ENCODE assay signal across 1 cellular context in the genomic region with DNA sequence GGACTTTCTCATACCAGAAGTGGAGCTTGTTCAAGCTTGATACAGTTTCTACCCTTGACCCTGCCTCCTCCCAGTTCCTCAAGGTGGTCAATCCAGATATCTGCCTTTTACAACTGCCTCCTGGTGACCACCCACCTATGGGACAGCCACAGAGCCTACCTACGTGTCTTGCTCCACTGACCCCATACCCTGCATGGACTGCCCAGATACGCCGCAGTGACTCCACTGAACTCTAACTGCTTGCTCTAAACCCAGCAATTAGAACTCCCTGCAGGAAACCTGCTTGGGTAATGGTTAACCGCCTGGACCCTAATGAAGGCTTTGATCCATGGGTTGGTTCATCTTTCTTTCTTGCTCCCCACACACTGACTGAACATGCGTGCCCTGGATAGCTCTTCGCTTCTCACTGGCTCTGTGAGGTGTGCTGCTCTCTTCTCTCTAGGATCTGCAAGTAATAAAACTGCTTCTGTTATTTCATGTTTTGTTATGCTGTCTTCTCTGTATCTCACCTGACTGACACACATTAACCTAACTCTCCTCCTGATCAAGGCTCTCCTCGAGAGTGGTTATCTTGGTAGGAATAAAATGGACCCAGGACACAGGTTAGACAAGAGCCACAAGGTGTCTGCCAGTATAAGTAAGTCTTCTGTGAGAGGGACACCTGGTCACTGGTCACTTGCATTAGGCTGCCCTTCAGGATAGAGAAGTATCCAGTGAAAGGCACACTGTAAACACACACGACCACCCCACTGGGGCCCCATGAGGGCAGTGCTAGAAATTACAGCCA.
TF ChIP-seq lines count a peak whose summit lies in the region.

No MANE protein-coding gene starts in this region.

TF ChIP-seq in HepG2, 621 proteins besides CTCF, POLR2A, EP300 and RAD21 (continued from another document and continues in another):
- TF ChIP-seq, protein P1, sequence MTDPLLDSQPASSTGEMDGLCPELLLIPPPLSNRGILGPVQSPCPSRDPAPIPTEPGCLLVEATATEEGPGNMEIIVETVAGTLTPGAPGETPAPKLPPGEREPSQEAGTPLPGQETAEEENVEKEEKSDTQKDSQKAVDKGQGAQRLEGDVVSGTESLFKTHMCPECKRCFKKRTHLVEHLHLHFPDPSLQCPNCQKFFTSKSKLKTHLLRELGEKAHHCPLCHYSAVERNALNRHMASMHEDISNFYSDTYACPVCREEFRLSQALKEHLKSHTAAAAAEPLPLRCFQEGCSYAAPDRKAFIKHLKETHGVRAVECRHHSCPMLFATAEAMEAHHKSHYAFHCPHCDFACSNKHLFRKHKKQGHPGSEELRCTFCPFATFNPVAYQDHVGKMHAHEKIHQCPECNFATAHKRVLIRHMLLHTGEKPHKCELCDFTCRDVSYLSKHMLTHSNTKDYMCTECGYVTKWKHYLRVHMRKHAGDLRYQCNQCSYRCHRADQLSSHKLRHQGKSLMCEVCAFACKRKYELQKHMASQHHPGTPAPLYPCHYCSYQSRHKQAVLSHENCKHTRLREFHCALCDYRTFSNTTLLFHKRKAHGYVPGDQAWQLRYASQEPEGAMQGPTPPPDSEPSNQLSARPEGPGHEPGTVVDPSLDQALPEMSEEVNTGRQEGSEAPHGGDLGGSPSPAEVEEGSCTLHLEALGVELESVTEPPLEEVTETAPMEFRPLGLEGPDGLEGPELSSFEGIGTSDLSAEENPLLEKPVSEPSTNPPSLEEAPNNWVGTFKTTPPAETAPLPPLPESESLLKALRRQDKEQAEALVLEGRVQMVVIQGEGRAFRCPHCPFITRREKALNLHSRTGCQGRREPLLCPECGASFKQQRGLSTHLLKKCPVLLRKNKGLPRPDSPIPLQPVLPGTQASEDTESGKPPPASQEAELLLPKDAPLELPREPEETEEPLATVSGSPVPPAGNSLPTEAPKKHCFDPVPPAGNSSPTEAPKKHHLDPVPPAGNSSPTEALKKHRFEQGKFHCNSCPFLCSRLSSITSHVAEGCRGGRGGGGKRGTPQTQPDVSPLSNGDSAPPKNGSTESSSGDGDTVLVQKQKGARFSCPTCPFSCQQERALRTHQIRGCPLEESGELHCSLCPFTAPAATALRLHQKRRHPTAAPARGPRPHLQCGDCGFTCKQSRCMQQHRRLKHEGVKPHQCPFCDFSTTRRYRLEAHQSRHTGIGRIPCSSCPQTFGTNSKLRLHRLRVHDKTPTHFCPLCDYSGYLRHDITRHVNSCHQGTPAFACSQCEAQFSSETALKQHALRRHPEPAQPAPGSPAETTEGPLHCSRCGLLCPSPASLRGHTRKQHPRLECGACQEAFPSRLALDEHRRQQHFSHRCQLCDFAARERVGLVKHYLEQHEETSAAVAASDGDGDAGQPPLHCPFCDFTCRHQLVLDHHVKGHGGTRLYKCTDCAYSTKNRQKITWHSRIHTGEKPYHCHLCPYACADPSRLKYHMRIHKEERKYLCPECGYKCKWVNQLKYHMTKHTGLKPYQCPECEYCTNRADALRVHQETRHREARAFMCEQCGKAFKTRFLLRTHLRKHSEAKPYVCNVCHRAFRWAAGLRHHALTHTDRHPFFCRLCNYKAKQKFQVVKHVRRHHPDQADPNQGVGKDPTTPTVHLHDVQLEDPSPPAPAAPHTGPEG (CRISPR knock-in tag; IDR thresholded peaks at IDR 0.05), result no peak
- TF ChIP-seq RCOR2 (CRISPR knock-in tag; IDR thresholded peaks at IDR 0.05) (peak; percentile 79; the same call in 1 of the 2 replicates), GFI1 (CRISPR knock-in tag; IDR thresholded peaks at IDR 0.05; ENCODE audit: borderline replicate concordance) (0 out of 2 replicates have a peak, but pooled peaks have one; percentile 80), SYNCRIP (IDR thresholded peaks at IDR 0.05; ENCODE audit: insufficient read depth, low read depth, low read length) (no peak), GPN1 (CRISPR knock-in tag; IDR thresholded peaks at IDR 0.05; ENCODE audit: borderline replicate concordance) (no peak), SP140L (CRISPR knock-in tag; IDR thresholded peaks at IDR 0.05; ENCODE audit: borderline replicate concordance) (peak; percentile 27; the same call in 1 of the 2 replicates), ZNF260 (CRISPR knock-in tag; IDR thresholded peaks at IDR 0.05; ENCODE audit: borderline replicate concordance, low read depth) (no peak), ZNF24 (IDR thresholded peaks at IDR 0.05) (no peak), SRSF1 (optimal IDR thresholded peaks at IDR 0.05; ENCODE audit: low read depth, low read length) (no peak), AGO1 (IDR thresholded peaks at IDR 0.05; ENCODE audit: low read depth, low read length, poor library complexity, severe bottlenecking) (no peak), GABPA (IDR thresholded peaks at IDR 0.05; ENCODE audit: low read depth, low read length) (no peak), GABPA (CRISPR knock-in tag; IDR thresholded peaks at IDR 0.05; ENCODE audit: low read depth) (no peak), KMT2A (CRISPR knock-in tag; IDR thresholded peaks at IDR 0.05) (peak; percentile 94), ZNF160 (CRISPR knock-in tag; IDR thresholded peaks at IDR 0.05) (0 out of 2 replicates have a peak, but pooled peaks have one; percentile 32), ZNF572 (CRISPR knock-in tag; IDR thresholded peaks at IDR 0.05) (no peak), ZNF713 (CRISPR knock-in tag; IDR thresholded peaks at IDR 0.05) (peak; percentile 85; the same call in 1 of the 2 replicates), HDAC2 (CRISPR knock-in tag; IDR thresholded peaks at IDR 0.05) (peak; percentile 92), PHF8 (CRISPR knock-in tag; IDR thresholded peaks at IDR 0.05) (peak; percentile 24; the same call in 1 of the 2 replicates), CEBPG (CRISPR knock-in tag; IDR thresholded peaks at IDR 0.05) (peak; percentile 87), RFX1 (IDR thresholded peaks at IDR 0.05) (no peak), ZFP36L2 (CRISPR knock-in tag; IDR thresholded peaks at IDR 0.05) (no peak), HNF4G (IDR thresholded peaks at IDR 0.05; ENCODE audit: borderline replicate concordance, low read depth, low read length) (no peak; the same call in 1 of the 2 replicates), HNF4G (CRISPR knock-in tag; IDR thresholded peaks at IDR 0.05; ENCODE audit: borderline replicate concordance, low read depth) (0 out of 2 replicates have a peak, but pooled peaks have one; percentile 39), HOXA3 (CRISPR knock-in tag; IDR thresholded peaks at IDR 0.05) (peak; percentile 78), TARDBP (CRISPR knock-in tag; IDR thresholded peaks at IDR 0.05) (peak; percentile 69), ADNP (CRISPR knock-in tag; IDR thresholded peaks at IDR 0.05) (no peak), ZNF496 (CRISPR knock-in tag; IDR thresholded peaks at IDR 0.05; ENCODE audit: insufficient replicate concordance) (no peak), ZFYVE20 (CRISPR knock-in tag; IDR thresholded peaks at IDR 0.05; ENCODE audit: borderline replicate concordance, low read depth) (no peak), KDM1A (CRISPR knock-in tag; IDR thresholded peaks at IDR 0.05) (no peak)
- TF ChIP-seq, protein P2, sequence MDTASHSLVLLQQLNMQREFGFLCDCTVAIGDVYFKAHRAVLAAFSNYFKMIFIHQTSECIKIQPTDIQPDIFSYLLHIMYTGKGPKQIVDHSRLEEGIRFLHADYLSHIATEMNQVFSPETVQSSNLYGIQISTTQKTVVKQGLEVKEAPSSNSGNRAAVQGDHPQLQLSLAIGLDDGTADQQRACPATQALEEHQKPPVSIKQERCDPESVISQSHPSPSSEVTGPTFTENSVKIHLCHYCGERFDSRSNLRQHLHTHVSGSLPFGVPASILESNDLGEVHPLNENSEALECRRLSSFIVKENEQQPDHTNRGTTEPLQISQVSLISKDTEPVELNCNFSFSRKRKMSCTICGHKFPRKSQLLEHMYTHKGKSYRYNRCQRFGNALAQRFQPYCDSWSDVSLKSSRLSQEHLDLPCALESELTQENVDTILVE (CRISPR knock-in tag; IDR thresholded peaks at IDR 0.05), result peak; percentile 12; the same call in 1 of the 2 replicates
- TF ChIP-seq, protein P3, sequence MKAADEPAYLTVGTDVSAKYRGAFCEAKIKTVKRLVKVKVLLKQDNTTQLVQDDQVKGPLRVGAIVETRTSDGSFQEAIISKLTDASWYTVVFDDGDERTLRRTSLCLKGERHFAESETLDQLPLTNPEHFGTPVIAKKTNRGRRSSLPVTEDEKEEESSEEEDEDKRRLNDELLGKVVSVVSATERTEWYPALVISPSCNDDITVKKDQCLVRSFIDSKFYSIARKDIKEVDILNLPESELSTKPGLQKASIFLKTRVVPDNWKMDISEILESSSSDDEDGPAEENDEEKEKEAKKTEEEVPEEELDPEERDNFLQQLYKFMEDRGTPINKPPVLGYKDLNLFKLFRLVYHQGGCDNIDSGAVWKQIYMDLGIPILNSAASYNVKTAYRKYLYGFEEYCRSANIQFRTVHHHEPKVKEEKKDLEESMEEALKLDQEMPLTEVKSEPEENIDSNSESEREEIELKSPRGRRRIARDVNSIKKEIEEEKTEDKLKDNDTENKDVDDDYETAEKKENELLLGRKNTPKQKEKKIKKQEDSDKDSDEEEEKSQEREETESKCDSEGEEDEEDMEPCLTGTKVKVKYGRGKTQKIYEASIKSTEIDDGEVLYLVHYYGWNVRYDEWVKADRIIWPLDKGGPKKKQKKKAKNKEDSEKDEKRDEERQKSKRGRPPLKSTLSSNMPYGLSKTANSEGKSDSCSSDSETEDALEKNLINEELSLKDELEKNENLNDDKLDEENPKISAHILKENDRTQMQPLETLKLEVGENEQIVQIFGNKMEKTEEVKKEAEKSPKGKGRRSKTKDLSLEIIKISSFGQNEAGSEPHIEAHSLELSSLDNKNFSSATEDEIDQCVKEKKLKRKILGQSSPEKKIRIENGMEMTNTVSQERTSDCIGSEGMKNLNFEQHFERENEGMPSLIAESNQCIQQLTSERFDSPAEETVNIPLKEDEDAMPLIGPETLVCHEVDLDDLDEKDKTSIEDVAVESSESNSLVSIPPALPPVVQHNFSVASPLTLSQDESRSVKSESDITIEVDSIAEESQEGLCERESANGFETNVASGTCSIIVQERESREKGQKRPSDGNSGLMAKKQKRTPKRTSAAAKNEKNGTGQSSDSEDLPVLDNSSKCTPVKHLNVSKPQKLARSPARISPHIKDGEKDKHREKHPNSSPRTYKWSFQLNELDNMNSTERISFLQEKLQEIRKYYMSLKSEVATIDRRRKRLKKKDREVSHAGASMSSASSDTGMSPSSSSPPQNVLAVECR (CRISPR knock-in tag; IDR thresholded peaks at IDR 0.05; ENCODE audit: borderline replicate concordance), result peak; percentile 79; the same call in 1 of the 2 replicates
- TF ChIP-seq, protein P4, sequence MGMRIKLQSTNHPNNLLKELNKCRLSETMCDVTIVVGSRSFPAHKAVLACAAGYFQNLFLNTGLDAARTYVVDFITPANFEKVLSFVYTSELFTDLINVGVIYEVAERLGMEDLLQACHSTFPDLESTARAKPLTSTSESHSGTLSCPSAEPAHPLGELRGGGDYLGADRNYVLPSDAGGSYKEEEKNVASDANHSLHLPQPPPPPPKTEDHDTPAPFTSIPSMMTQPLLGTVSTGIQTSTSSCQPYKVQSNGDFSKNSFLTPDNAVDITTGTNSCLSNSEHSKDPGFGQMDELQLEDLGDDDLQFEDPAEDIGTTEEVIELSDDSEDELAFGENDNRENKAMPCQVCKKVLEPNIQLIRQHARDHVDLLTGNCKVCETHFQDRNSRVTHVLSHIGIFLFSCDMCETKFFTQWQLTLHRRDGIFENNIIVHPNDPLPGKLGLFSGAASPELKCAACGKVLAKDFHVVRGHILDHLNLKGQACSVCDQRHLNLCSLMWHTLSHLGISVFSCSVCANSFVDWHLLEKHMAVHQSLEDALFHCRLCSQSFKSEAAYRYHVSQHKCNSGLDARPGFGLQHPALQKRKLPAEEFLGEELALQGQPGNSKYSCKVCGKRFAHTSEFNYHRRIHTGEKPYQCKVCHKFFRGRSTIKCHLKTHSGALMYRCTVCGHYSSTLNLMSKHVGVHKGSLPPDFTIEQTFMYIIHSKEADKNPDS (CRISPR knock-in tag; IDR thresholded peaks at IDR 0.05), result no peak; the same call in 1 of the 2 replicates
- TF ChIP-seq, protein P5, sequence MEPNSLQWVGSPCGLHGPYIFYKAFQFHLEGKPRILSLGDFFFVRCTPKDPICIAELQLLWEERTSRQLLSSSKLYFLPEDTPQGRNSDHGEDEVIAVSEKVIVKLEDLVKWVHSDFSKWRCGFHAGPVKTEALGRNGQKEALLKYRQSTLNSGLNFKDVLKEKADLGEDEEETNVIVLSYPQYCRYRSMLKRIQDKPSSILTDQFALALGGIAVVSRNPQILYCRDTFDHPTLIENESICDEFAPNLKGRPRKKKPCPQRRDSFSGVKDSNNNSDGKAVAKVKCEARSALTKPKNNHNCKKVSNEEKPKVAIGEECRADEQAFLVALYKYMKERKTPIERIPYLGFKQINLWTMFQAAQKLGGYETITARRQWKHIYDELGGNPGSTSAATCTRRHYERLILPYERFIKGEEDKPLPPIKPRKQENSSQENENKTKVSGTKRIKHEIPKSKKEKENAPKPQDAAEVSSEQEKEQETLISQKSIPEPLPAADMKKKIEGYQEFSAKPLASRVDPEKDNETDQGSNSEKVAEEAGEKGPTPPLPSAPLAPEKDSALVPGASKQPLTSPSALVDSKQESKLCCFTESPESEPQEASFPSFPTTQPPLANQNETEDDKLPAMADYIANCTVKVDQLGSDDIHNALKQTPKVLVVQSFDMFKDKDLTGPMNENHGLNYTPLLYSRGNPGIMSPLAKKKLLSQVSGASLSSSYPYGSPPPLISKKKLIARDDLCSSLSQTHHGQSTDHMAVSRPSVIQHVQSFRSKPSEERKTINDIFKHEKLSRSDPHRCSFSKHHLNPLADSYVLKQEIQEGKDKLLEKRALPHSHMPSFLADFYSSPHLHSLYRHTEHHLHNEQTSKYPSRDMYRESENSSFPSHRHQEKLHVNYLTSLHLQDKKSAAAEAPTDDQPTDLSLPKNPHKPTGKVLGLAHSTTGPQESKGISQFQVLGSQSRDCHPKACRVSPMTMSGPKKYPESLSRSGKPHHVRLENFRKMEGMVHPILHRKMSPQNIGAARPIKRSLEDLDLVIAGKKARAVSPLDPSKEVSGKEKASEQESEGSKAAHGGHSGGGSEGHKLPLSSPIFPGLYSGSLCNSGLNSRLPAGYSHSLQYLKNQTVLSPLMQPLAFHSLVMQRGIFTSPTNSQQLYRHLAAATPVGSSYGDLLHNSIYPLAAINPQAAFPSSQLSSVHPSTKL (CRISPR knock-in tag; IDR thresholded peaks at IDR 0.05), result peak; percentile 84
- TF ChIP-seq, protein P6, sequence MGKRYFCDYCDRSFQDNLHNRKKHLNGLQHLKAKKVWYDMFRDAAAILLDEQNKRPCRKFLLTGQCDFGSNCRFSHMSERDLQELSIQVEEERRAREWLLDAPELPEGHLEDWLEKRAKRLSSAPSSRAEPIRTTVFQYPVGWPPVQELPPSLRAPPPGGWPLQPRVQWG (CRISPR knock-in tag; IDR thresholded peaks at IDR 0.05; ENCODE audit: borderline replicate concordance, low read depth), result no peak
- TF ChIP-seq, protein P7, sequence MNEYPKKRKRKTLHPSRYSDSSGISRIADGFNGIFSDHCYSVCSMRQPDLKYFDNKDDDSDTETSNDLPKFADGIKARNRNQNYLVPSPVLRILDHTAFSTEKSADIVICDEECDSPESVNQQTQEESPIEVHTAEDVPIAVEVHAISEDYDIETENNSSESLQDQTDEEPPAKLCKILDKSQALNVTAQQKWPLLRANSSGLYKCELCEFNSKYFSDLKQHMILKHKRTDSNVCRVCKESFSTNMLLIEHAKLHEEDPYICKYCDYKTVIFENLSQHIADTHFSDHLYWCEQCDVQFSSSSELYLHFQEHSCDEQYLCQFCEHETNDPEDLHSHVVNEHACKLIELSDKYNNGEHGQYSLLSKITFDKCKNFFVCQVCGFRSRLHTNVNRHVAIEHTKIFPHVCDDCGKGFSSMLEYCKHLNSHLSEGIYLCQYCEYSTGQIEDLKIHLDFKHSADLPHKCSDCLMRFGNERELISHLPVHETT (CRISPR knock-in tag; conservative IDR thresholded peaks at IDR 0.05), result no peak
- TF ChIP-seq, protein P8, sequence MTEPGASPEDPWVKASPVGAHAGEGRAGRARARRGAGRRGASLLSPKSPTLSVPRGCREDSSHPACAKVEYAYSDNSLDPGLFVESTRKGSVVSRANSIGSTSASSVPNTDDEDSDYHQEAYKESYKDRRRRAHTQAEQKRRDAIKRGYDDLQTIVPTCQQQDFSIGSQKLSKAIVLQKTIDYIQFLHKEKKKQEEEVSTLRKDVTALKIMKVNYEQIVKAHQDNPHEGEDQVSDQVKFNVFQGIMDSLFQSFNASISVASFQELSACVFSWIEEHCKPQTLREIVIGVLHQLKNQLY (CRISPR knock-in tag; IDR thresholded peaks at IDR 0.05), result peak; percentile 57; the same call in 1 of the 2 replicates
